1 cellular context compared by ENCODE assay signal in the genomic region with DNA sequence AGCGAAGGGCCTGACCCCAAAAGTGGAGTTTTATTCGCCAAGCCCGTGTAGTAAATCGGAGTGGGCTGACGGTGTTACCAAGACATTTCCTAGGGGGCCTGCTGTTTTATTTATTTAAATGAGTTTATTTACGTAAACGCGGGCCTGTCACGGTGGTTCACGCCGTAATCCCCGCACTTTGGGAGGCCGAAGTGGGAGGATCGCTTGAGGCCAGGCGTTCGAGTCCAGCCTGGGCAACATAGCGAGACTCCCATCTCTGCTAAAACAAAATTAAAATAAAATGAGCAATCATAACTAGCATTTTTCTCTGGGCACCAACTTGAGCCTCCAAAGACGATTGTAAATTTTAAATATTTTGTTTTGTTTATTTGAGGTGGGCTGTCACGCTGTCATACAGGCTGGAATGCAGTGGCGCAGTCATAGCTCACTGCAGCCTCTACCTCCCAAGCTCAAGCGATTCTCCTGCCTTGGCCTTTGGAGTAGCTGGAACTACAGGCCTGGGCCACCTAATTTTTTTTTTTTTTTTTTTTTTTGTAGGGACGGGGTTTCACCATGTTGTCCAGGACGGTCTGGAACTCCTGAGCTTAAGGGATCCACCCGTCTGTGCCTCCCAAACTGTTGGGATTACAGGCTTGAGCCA.
TF ChIP-seq lines count a peak whose summit lies in the region.

No MANE protein-coding gene starts in this region.

TF ChIP-seq in neural cell, 6 proteins besides CTCF, POLR2A, EP300 and RAD21:
- TF ChIP-seq REST (IDR thresholded peaks at IDR 0.05; ENCODE audit: borderline replicate concordance) (no peak), MXI1 (conservative IDR thresholded peaks at IDR 0.05; ENCODE audit: poor library complexity, severe bottlenecking) (no peak), POLR2AphosphoS5 (IDR thresholded peaks at IDR 0.05) (no peak), SMC3 (conservative IDR thresholded peaks at IDR 0.05; ENCODE audit: poor library complexity) (no peak), EZH2 (IDR thresholded peaks at IDR 0.05; ENCODE audit: borderline replicate concordance, insufficient read depth, low read length, poor library complexity, severe bottlenecking) (no peak), TAF1 (IDR thresholded peaks at IDR 0.05; ENCODE audit: low read depth) (no peak)
